9 cellular contexts compared by ENCODE assay signal in the genomic region with DNA sequence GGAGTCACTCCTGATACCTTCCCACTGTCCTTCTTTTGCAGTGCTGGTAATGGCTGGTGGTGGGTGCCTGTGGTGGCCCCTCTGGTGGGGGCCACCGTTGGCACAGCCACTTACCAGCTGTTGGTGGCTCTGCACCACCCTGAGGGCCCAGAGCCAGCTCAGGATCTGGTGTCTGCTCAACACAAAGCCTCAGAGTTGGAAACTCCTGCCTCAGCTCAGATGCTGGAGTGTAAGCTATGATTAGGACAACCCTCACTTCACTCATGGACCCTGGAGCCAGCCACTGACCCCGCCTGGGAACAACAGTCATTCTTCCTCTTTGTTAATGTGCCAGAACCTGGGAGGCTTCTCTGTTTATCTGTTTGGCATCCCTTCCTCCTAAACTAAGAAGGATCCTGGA. TPM values are rescaled to one million over a fixed set of nuclear protein-coding genes. Genes with fewer than 3 reads are reported as not detected.
A peak's percentile ranks its signal among the peaks of the same experiment; 100 is the strongest.
DNase-seq lines count a peak whose midpoint lies in the region; ATAC-seq and TF ChIP-seq lines count a peak whose summit lies in the region.
"Had no signal": no experiment of that assay in that cellular context is flagged by ENCODE, and none has a peak within 500 bp of the region (broad histone marks: within the 10 kb centered on the region; RNA-seq: fewer than 3 reads in every experiment).

No MANE protein-coding gene starts in this region.

- H3K36me3 ChIP-seq in HUES6 (ENCODE audit: control insufficient read depth, insufficient read depth, low read length): no peaks in the 10 kb centered on the region
- H3K36me3 ChIP-seq in brain microvascular endothelial cell (replicated peaks): no peaks in the 10 kb centered on the region

- peak overlapping the region; percentile 83 to 91 for H3K27ac Mint-ChIP-seq in natural killer cell

- H3K27me3 Mint-ChIP-seq in natural killer cell (ENCODE audit: low read depth in 2 of 2): peaks cover 7 to 8% of the 10 kb centered on the region in 2 donors

- H3K9me3 Mint-ChIP-seq in natural killer cell: no peaks in the 10 kb centered on the region

- peak overlapping the region; percentile 80 for H3K4me3 Mint-ChIP-seq in natural killer cell

- peaks cover 22% of the 10 kb centered on the region for H3K4me1 ChIP-seq in HUES6 (ENCODE audit: control insufficient read depth, insufficient read depth, low read length)

- intact Hi-C loops in natural killer cell (cut with micrococcal nuclease): loop anchor here (1.0 kb wide), 1 partner anchor 11 kb away; no protein-coding TSS in a partner anchor

- H3K4me3 ChIP-seq in AG04450 (ENCODE audit: low read depth, low read length): peak overlapping the region; percentile 89
- H3K4me3 ChIP-seq in HUES6 (ENCODE audit: low read depth, low read length): peak overlapping the region; percentile 96
- H3K4me3 ChIP-seq in brain microvascular endothelial cell (ENCODE audit: low read depth, low read length): peak overlapping the region; percentile 83

- H3K36me3 Mint-ChIP-seq in natural killer cell: no peaks in the 10 kb centered on the region

- in situ Hi-C loops in brain microvascular endothelial cell (cut with HindIII; ENCODE audit: low pct_ligation_motif_present, low sequenced_read_pairs): no loop called here

- H3K9me3 ChIP-seq in AG04450 (ENCODE audit: control insufficient read depth, insufficient read depth, low read length) (no peaks in the 10 kb centered on the region), HUES6 (ENCODE audit: control insufficient read depth, insufficient read depth, low read depth, low read length) (no peaks in the 10 kb centered on the region)

- POLR2A ChIA-PET in AG04450 (lab: Yijun Ruan, JAX): no interaction called here

- no peak for TF ChIP-seq CTCF in AG04450 (IDR thresholded peaks at IDR 0.05; ENCODE audit: low read depth, low read length)
- TF ChIP-seq CTCF in brain microvascular endothelial cell (IDR thresholded peaks at IDR 0.05; ENCODE audit: low read depth, low read length, missing control alignments): no peak
- TF ChIP-seq CTCF in natural killer cell (IDR thresholded peaks at IDR 0.05): no peak

- H3K9ac ChIP-seq in HUES6 (ENCODE audit: low read length): no peak overlapping the region

- peaks cover 23 to 42% of the 10 kb centered on the region in 2 donors for H3K4me1 Mint-ChIP-seq in natural killer cell

- H3K27me3 ChIP-seq in AG04450 (ENCODE audit: control insufficient read depth, insufficient read depth, low read length): peaks cover 22% of the 10 kb centered on the region
- H3K27me3 ChIP-seq in HUES6 (ENCODE audit: control insufficient read depth, insufficient read depth, low read length): peaks cover 19% of the 10 kb centered on the region; the same call in 1 of the 2 replicates
- peaks cover 7% of the 10 kb centered on the region for H3K27me3 ChIP-seq in brain microvascular endothelial cell (replicated peaks)

- CTCF ChIA-PET in AG04450 (lab: Charles Lee): interaction anchor here (0.6 to 6.5 kb wide), 14 partner anchors 8 to 302 kb away, joined by 3 to 127 read pairs (median 4); no protein-coding TSS in a partner anchor

- no peak for ATAC-seq in natural killer cell

- no peak for DNase-seq in AG04450 (ENCODE audit: low read depth, low spot score)
- no peak for DNase-seq in brain microvascular endothelial cell
- no peak for DNase-seq in natural killer cell
- no peak for DNase-seq in DMS153 (lab: John Stamatoyannopoulos, UW)
- no peak for DNase-seq in Kasumi-1 (lab: John Stamatoyannopoulos, UW)
- DNase-seq in stimulated activated CD4-positive, alpha-beta T cell treated with anti-CD3 and anti-CD28 coated beads, Interleukin-12 subunit alpha, Interleukin-12 subunit beta, amount 100 ng/mL, for 4 hours: no peak
- DNase-seq in putamen (ENCODE audit: low spot score): no peak
- DNase-seq: SIG-M5 had no signal

- no peak overlapping the region for H3K27ac ChIP-seq in AG04450 (ENCODE audit: low read depth, low read length)
- H3K27ac ChIP-seq in HUES6 (ENCODE audit: low read depth, low read length): no peak overlapping the region
- no peak overlapping the region for H3K27ac ChIP-seq in brain microvascular endothelial cell

RNA-seq across cellular contexts. Expression of gene ATP8B2, which starts 1.1 kb away (rescaled TPM):
- polyA plus RNA-seq in AG04450 (2011; rRNA removed): 42.5 and 45.7 TPM in 2 replicates
- 52.4 and 56.3 TPM in 2 replicates for polyA minus RNA-seq in AG04450 (2011; rRNA and poly(A)+ RNA removed)
- total RNA-seq in natural killer cell: 10 to 100 TPM; 47.8 to 67.5 (median 59.3) TPM

RNA-seq across cellular contexts. Expression of gene AQP10, which starts 3.3 kb away (rescaled TPM):
- not detected in 2 replicates for polyA plus RNA-seq in AG04450 (2011; rRNA removed)
- polyA minus RNA-seq in AG04450 (2011; rRNA and poly(A)+ RNA removed): not detected in 2 replicates
- under 1 TPM in 1 of 3 donors, not detected in 2; 0.82 TPM for total RNA-seq in natural killer cell

RNA-seq across cellular contexts. Expression of gene HAX1, which starts 51.8 kb away (rescaled TPM):
- polyA plus RNA-seq in AG04450 (2011; rRNA removed): 131 and 148 TPM in 2 replicates
- 64.4 and 80.1 TPM in 2 replicates for polyA minus RNA-seq in AG04450 (2011; rRNA and poly(A)+ RNA removed)
- 10 to 100 TPM; 36.5 to 52.8 (median 40.0) TPM for total RNA-seq in natural killer cell
